ENCODE assay signal across 3 cellular contexts in the genomic region with DNA sequence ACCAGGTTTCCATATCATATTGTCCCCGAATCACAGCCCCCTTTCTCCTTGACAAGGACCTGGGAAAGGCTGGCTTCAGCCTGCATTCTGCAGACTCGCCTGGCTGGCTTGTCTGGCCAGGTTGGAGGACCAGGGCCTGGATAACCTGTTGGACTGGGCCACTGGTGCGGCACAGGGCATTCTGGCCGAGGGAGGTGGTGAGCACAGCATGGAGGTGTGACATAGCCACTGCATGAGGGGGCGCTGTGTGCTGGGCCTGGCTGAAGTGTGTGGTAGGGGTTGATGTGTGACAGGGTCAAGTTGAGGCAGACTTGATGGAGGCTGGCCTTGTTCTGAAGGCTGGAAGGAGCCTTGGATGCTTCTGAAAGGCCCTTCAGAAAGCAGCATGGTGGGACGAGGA.
TF ChIP-seq lines count a peak whose summit lies in the region.

No MANE protein-coding gene starts in this region.

TF ChIP-seq in GM23338, 12 proteins besides CTCF, POLR2A, EP300 and RAD21 (continues in another document):
- TF ChIP-seq NANOG (IDR thresholded peaks at IDR 0.05; ENCODE audit: borderline replicate concordance) (no peak), JUNB (IDR thresholded peaks at IDR 0.05; ENCODE audit: unreplicated experiment) (no peak), STAT1 (IDR thresholded peaks at IDR 0.05; ENCODE audit: unreplicated experiment) (no peak), POLR2AphosphoS5 (IDR thresholded peaks at IDR 0.05; ENCODE audit: low read depth) (no peak), REST (IDR thresholded peaks at IDR 0.05; ENCODE audit: unreplicated experiment) (no peak), EZH2 (IDR thresholded peaks at IDR 0.05; ENCODE audit: low read depth, unreplicated experiment) (no peak), ZNF331 (CRISPR knock-in tag; IDR thresholded peaks at IDR 0.05; ENCODE audit: low read depth) (no peak)

TF ChIP-seq in IMR-90, 13 proteins besides CTCF, POLR2A, EP300 and RAD21:
- TF ChIP-seq SMC3 (IDR thresholded peaks at IDR 0.05; ENCODE audit: low read depth, low read length) (no peak), RCOR1 (IDR thresholded peaks at IDR 0.05; ENCODE audit: insufficient replicate concordance, low read length) (no peak), USF2 (IDR thresholded peaks at IDR 0.05; ENCODE audit: low read depth, low read length) (no peak), NFE2L2 (IDR thresholded peaks at IDR 0.05; ENCODE audit: low read depth, low read length) (no peak), CEBPB (IDR thresholded peaks at IDR 0.05; ENCODE audit: low read depth, low read length) (no peak), BHLHE40 (IDR thresholded peaks at IDR 0.05; ENCODE audit: low read depth, low read length) (no peak), MXI1 (IDR thresholded peaks at IDR 0.05; ENCODE audit: borderline replicate concordance, low read depth, low read length) (no peak), MAZ (IDR thresholded peaks at IDR 0.05; ENCODE audit: borderline replicate concordance, low read depth, low read length) (no peak), MAFK (IDR thresholded peaks at IDR 0.05; ENCODE audit: low read depth, low read length) (no peak), FOS (IDR thresholded peaks at IDR 0.05; ENCODE audit: low read depth, low read length) (no peak), CHD1 (IDR thresholded peaks at IDR 0.05; ENCODE audit: low read depth, low read length) (no peak), RFX5 (IDR thresholded peaks at IDR 0.05; ENCODE audit: low read depth, low read length) (no peak)
- TF ChIP-seq, protein P1, sequence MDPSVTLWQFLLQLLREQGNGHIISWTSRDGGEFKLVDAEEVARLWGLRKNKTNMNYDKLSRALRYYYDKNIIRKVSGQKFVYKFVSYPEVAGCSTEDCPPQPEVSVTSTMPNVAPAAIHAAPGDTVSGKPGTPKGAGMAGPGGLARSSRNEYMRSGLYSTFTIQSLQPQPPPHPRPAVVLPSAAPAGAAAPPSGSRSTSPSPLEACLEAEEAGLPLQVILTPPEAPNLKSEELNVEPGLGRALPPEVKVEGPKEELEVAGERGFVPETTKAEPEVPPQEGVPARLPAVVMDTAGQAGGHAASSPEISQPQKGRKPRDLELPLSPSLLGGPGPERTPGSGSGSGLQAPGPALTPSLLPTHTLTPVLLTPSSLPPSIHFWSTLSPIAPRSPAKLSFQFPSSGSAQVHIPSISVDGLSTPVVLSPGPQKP (IDR thresholded peaks at IDR 0.05; ENCODE audit: borderline replicate concordance, low read depth, low read length) = no peak

TF ChIP-seq in H1, 55 proteins besides CTCF, POLR2A, EP300 and RAD21:
- peak; percentile 41; the same call in 1 of the 2 replicates for TF ChIP-seq MAX (IDR thresholded peaks at IDR 0.05)
- TF ChIP-seq SIX5 (IDR thresholded peaks at IDR 0.05; ENCODE audit: low read depth, low read length) = no peak
